In the genomic region with DNA sequence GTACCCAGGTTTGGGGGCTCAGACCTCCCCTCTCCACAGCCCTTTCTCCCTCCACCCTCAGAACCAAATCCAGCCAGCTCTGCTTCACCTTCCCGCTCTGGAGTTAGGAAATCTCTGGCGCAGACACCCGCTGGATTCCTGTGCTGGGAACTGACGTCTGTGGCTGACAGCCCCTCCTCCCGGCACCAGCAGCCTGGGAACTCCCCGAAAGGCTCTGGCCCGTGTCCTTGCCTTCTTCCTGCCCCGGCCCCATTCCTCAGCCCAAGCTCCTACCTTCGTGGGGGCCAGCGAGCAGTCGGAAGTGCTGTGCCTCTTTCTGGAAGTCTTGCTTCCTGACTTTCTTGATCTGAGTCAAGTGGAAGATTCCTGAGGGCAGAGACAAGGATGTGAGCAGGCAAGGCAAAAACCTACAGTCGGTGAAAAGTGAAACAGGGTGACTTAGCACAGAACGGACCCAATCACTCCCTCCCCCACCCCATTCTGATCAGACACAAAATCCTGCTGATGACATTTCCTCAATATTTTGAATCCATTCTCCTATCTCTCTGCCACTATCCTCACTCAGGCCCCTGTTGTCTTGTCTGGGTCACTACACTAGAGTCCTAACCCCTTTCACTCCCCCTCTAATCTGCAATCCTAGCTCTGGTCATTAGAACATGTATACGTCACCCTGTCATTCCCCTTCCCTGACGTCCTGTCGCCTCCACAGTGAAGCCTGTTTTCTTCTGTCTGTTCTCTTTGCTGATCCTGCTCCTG, we compare ENCODE assay signal across 1 cellular context.
TF ChIP-seq lines count a peak whose summit lies in the region.

No MANE protein-coding gene starts in this region.

TF ChIP-seq in SK-N-SH treated with all-trans-retinoic acid at 6 μM for 48 hours, 23 proteins besides CTCF, POLR2A, EP300 and RAD21 (continued from another document):
- no peak for TF ChIP-seq CSDC2 (CRISPR knock-in tag; IDR thresholded peaks at IDR 0.05)
- no peak for TF ChIP-seq ZNF70 (CRISPR knock-in tag; IDR thresholded peaks at IDR 0.05)
- no peak for TF ChIP-seq TCF4 (CRISPR knock-in tag; IDR thresholded peaks at IDR 0.05; ENCODE audit: borderline replicate concordance)
- TF ChIP-seq, protein P1, sequence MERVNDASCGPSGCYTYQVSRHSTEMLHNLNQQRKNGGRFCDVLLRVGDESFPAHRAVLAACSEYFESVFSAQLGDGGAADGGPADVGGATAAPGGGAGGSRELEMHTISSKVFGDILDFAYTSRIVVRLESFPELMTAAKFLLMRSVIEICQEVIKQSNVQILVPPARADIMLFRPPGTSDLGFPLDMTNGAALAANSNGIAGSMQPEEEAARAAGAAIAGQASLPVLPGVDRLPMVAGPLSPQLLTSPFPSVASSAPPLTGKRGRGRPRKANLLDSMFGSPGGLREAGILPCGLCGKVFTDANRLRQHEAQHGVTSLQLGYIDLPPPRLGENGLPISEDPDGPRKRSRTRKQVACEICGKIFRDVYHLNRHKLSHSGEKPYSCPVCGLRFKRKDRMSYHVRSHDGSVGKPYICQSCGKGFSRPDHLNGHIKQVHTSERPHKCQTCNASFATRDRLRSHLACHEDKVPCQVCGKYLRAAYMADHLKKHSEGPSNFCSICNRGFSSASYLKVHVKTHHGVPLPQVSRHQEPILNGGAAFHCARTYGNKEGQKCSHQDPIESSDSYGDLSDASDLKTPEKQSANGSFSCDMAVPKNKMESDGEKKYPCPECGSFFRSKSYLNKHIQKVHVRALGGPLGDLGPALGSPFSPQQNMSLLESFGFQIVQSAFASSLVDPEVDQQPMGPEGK (CRISPR knock-in tag; IDR thresholded peaks at IDR 0.05; ENCODE audit: borderline replicate concordance), result no peak
- TF ChIP-seq TSHZ2 (CRISPR knock-in tag; IDR thresholded peaks at IDR 0.05), result no peak
- no peak for TF ChIP-seq ISL1 (CRISPR knock-in tag; IDR thresholded peaks at IDR 0.05)
- TF ChIP-seq OSR1 (CRISPR knock-in tag; IDR thresholded peaks at IDR 0.05), result no peak
- TF ChIP-seq ZNF565 (CRISPR knock-in tag; conservative IDR thresholded peaks at IDR 0.05; ENCODE audit: low read depth), result no peak
- no peak for TF ChIP-seq BACH2 (CRISPR knock-in tag; IDR thresholded peaks at IDR 0.05; ENCODE audit: borderline replicate concordance)
- TF ChIP-seq TOX (CRISPR knock-in tag; IDR thresholded peaks at IDR 0.05; ENCODE audit: borderline replicate concordance), result no peak
- TF ChIP-seq SNAI2 (CRISPR knock-in tag; IDR thresholded peaks at IDR 0.05), result no peak
- TF ChIP-seq ZNF8 (CRISPR knock-in tag; IDR thresholded peaks at IDR 0.05), result no peak
- TF ChIP-seq ZC3H10 (CRISPR knock-in tag; IDR thresholded peaks at IDR 0.05), result no peak
- no peak for TF ChIP-seq GLIS3 (CRISPR knock-in tag; IDR thresholded peaks at IDR 0.05)
